Comparison of ENCODE assay signal across 9 cellular contexts in the genomic region with DNA sequence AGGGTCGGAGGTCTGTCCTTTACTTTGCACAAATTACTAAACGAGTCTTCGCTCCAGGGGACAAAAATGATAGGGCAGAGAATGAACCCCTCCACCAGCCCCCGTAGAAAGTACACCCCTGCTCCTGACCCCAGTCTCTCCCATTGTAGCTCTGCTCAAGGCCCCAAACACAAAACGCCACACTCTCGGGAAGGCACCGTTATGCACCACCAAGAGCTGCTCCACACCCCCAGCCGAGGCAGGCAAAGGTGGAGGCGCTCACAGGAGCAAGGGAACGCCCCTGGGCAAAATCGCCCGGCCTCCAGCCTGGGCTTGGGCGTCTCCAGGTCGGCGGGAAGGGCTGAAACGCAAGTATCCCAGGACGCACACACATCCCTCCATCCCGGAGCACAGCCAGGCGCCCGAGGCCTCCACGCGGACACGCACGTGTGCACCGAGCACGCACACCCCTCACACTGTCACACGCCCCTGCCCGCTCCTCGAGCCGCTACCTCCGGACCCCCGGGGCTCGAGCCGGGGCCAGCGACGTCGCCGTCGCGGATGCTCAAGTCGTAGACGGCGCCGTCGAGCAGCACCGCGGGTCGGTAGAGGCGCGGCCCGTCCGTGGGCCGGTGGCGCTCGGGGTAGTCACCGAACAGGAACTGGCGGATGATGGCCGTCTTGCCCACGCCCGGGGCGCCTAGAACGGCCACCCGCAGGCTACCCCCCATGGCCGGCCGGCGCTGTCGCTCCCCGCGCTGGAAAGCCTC. TPM values are rescaled to one million over a fixed set of nuclear protein-coding genes. Genes with fewer than 3 reads are reported as not detected.
DNase-seq lines count a peak whose midpoint lies in the region; ATAC-seq, FAIRE-seq and TF ChIP-seq lines count a peak whose summit lies in the region.
"Had no signal": no experiment of that assay in that cellular context is flagged by ENCODE, and none has a peak within 500 bp of the region (broad histone marks: within the 10 kb centered on the region; RNA-seq: fewer than 3 reads in every experiment).

No MANE protein-coding gene starts in this region.

- ATAC-seq in GM12878 (no peak), GM19023 (IDR thresholded peaks at IDR 0.05; ENCODE audit: unreplicated experiment) (no peak), HG03571 (IDR thresholded peaks at IDR 0.05; ENCODE audit: unreplicated experiment) (no peak)

- no peaks in the 10 kb centered on the region for H4K20me1 ChIP-seq in GM12878 (ENCODE audit: control insufficient read depth, insufficient read depth)

- no peaks in the 10 kb centered on the region for H3K79me2 ChIP-seq in ACC112 (ENCODE audit: control insufficient read depth, insufficient read depth, low read length, unreplicated experiment)
- H3K79me2 ChIP-seq in GM12878 (ENCODE audit: control insufficient read depth, insufficient read depth, low read length), result no peaks in the 10 kb centered on the region

- TF ChIP-seq CTCF in GM12878 (IDR thresholded peaks at IDR 0.05 in 2 of 3, conservative IDR thresholded peaks at IDR 0.05 in 1 of 3; ENCODE audit: control insufficient read depth in 2 of 3, extremely low read depth in 1 of 3, insufficient read depth in 1 of 3, low read depth in 3 of 3, low read length in 3 of 3), result no peak

- SMC1A ChIA-PET in GM12878 (lab: Charles Lee; ENCODE audit: uncharacterized antibody, unreplicated experiment), result no interaction called here

- TF ChIP-seq EP300 in GM12878 (IDR thresholded peaks at IDR 0.05; ENCODE audit: borderline replicate concordance in 1 of 2, control insufficient read depth in 1 of 2, low read depth in 2 of 2, low read length in 2 of 2), result no peak

- intact Hi-C loops in GM12878 (cut with micrococcal nuclease; ENCODE audit: unreplicated experiment), result no loop called here

- FAIRE-seq in GM12878 (lab: Jason Lieb, UNC), result no peak

- 28% methylated on average over 55 of the region's 69 CpGs for WGBS in GM12878 (ENCODE audit: insufficient coverage, insufficient replicate concordance, low lambda C conversion rate, missing lambda C conversion rate)

- H3K4me3 ChIP-seq in ACC112 (ENCODE audit: low read depth, low read length), result peak overlapping the region; percentile 8; the same call in 1 of the 2 replicates
- H3K4me3 ChIP-seq in HAP-1, result peak overlapping the region; percentile 3
- no peak overlapping the region for H3K4me3 ChIP-seq in GM12878
- H3K4me3 ChIP-seq in muscle layer of duodenum (ENCODE audit: low read depth in 1 of 2, low read length in 2 of 2), result peak overlapping the region; percentile 27 to 54

- H3K36me3 ChIP-seq in ACC112 (ENCODE audit: insufficient read depth, low read length), result no peaks in the 10 kb centered on the region
- no peaks in the 10 kb centered on the region for H3K36me3 ChIP-seq in HAP-1 (replicated peaks)
- no peaks in the 10 kb centered on the region for H3K36me3 ChIP-seq in GM12878 (ENCODE audit: control insufficient read depth in 2 of 2, insufficient read depth in 2 of 2, low read length in 1 of 2)
- H3K36me3 ChIP-seq in muscle layer of duodenum (ENCODE audit: control insufficient read depth in 1 of 2, insufficient read depth in 2 of 2, low read length in 2 of 2), result no peaks in the 10 kb centered on the region

- no peak overlapping the region for H3K9ac ChIP-seq in GM12878 (ENCODE audit: control insufficient read depth, insufficient read depth, low read length)

- POLR2A ChIA-PET in GM12878 (lab: Charles Lee), result interaction anchor here (0.5 kb wide), 1 partner anchor 438 kb away, joined by 3 read pairs; no protein-coding TSS in a partner anchor

- in situ Hi-C loops in HAP-1 (cut with MboI; ENCODE audit: low sequenced_read_pairs) (no loop called here), GM12878 (cut with MboI) (no loop called here)

- DNase-seq in HAP-1 (ENCODE audit: low spot score in 2 of 2), result no peak
- DNase-seq in GM12878 (ENCODE audit: low read depth, low spot score), result no peak
- DNase-seq in activated CD4-positive, CD25-positive, alpha-beta regulatory T cell treated with anti-CD3 and anti-CD28 coated beads, Interleukin-2, amount 50 U/mL, for 72 hours, result no peak
- no peak for DNase-seq in central memory CD4-positive, alpha-beta T cell
- DNase-seq: foreskin fibroblast had no signal

- H3K4me1 ChIP-seq in ACC112 (ENCODE audit: control insufficient read depth, insufficient read depth, low read length, unreplicated experiment) (peaks cover 13% of the 10 kb centered on the region), HAP-1 (no peaks in the 10 kb centered on the region), GM12878 (ENCODE audit: control insufficient read depth, insufficient read depth, low read length) (no peaks in the 10 kb centered on the region), muscle layer of duodenum (ENCODE audit: control insufficient read depth in 1 of 2, insufficient read depth in 2 of 2, low read length in 2 of 2) (peaks cover 6 to 55% of the 10 kb centered on the region in 2 donors)

- TF ChIP-seq RAD21 in GM12878 (IDR thresholded peaks at IDR 0.05; ENCODE audit: insufficient read depth, low read depth, low read length), result no peak

- no peaks in the 10 kb centered on the region for H3K9me3 ChIP-seq in HAP-1
- no peaks in the 10 kb centered on the region for H3K9me3 ChIP-seq in GM12878 (replicated peaks; ENCODE audit: control insufficient read depth, insufficient read depth, low read length)
- no peaks in the 10 kb centered on the region for H3K9me3 ChIP-seq in muscle layer of duodenum (ENCODE audit: control insufficient read depth in 1 of 2, low read length in 2 of 2)

- H3K27ac ChIP-seq in ACC112 (ENCODE audit: low read depth, low read length) (no peak overlapping the region), GM12878 (ENCODE audit: control insufficient read depth, insufficient read depth) (no peak overlapping the region), muscle layer of duodenum (ENCODE audit: low read length) (no peak overlapping the region)

- H3K27me3 ChIP-seq in ACC112 (ENCODE audit: insufficient read depth, low read length), result peaks cover 33% of the 10 kb centered on the region
- peaks cover 11% of the 10 kb centered on the region for H3K27me3 ChIP-seq in HAP-1 (ENCODE audit: low read depth)
- peaks cover 7 to 9% of the 10 kb centered on the region in 2 experiments; a peak in 3 of 4 replicates for H3K27me3 ChIP-seq in GM12878 (replicated peaks in 1 of 2; ENCODE audit: control insufficient read depth in 2 of 2, insufficient read depth in 2 of 2, low read length in 1 of 2)
- H3K27me3 ChIP-seq in muscle layer of duodenum (ENCODE audit: low read depth, low read length), result peaks cover 20% of the 10 kb centered on the region

- no TSS peak for BruUV-seq in GM12878 (replicated peaks; lab: Mats Ljungman, UMichigan)

- CTCF ChIA-PET in GM12878 (lab: Yijun Ruan, JAX), result interaction anchor here (0.5 kb wide), 1 partner anchor 125 kb away, joined by 4 read pairs; no protein-coding TSS in a partner anchor

- TF ChIP-seq POLR2A in GM12878 (IDR thresholded peaks at IDR 0.05; ENCODE audit: low read depth, low read length), result no peak

- H3K4me2 ChIP-seq in GM12878 (ENCODE audit: control insufficient read depth, insufficient read depth), result no peak overlapping the region

- RAD21 ChIA-PET in GM12878 (lab: Charles Lee; ENCODE audit: unreplicated experiment), result no interaction called here

- H2AFZ ChIP-seq in ACC112 (ENCODE audit: low read length, unreplicated experiment), result no peak overlapping the region
- H2AFZ ChIP-seq in GM12878 (ENCODE audit: control insufficient read depth, low read depth, low read length), result no peak overlapping the region

RNA-seq across cellular contexts. Expression of a gene that starts 0.8 kb away (rescaled TPM):
- total RNA-seq in GM12878 (2013; cell fraction: nucleolus; rRNA removed), result not detected in 2 replicates
- total RNA-seq in GM12878 (2014; rRNA removed) (0.27 TPM in 1 of 2 replicates, not detected in the other), GM12878 (2014; rRNA removed; fragmentation: Illumina TruSeq; extraction: Trizol) (not detected in 2 replicates), GM12878 (2021) (0.32 and 0.46 TPM in 2 replicates)
- not detected for polyA plus RNA-seq in GM12878 (2011; ENCODE audit: low read depth)
- polyA plus RNA-seq in GM12878 (2011; rRNA removed) (0.12 TPM in 1 of 2 replicates, not detected in the other), GM12878 (2014; fragmentation: Illumina TruSeq; extraction: Trizol) (not detected in 2 replicates), GM12878 (2014; fragmentation: Nextera tagmentation; extraction: Ambion mirVana) (not detected), GM12878 (2014; rRNA removed) (not detected in 2 replicates), GM12878 (2016; fragmentation: Nextera tagmentation; extraction: Ambion mirVana) (under 1 TPM; 0.17 to 0.24 TPM)
- polyA plus RNA-seq in GM12878 (2011; cell fraction: cytosol; rRNA removed), result 0.10 and 0.33 TPM in 2 replicates
- 0.51 and 0.92 TPM in 2 replicates for polyA plus RNA-seq in GM12878 (2011; cell fraction: nucleus; rRNA removed)
- 0.31 and 0.35 TPM in 2 replicates for polyA plus RNA-seq in GM12878 (2012)
- polyA minus RNA-seq in GM12878 (2011; rRNA and poly(A)+ RNA removed), result not detected in 2 replicates
- not detected in 2 replicates for polyA minus RNA-seq in GM12878 (2011; cell fraction: cytosol; rRNA and poly(A)+ RNA removed)
- not detected in 2 replicates for polyA minus RNA-seq in GM12878 (2011; cell fraction: nucleus; rRNA and poly(A)+ RNA removed)

RNA-seq across cellular contexts. Expression of a gene that starts 8.3 kb away (rescaled TPM):
- total RNA-seq in GM12878 (2013; cell fraction: nucleolus; rRNA removed), result not detected in 2 replicates
- total RNA-seq in GM12878 (2014; rRNA removed) (not detected in 2 replicates), GM12878 (2014; rRNA removed; fragmentation: Illumina TruSeq; extraction: Trizol) (not detected in 2 replicates), GM12878 (2021) (0.13 and 0.43 TPM in 2 replicates)
- not detected for polyA plus RNA-seq in GM12878 (2011; ENCODE audit: low read depth)
- polyA plus RNA-seq in GM12878 (2011; rRNA removed) (not detected in 2 replicates), GM12878 (2014; fragmentation: Illumina TruSeq; extraction: Trizol) (not detected in 2 replicates), GM12878 (2014; fragmentation: Nextera tagmentation; extraction: Ambion mirVana) (not detected), GM12878 (2014; rRNA removed) (0.03 and 0.06 TPM in 2 replicates), GM12878 (2016; fragmentation: Nextera tagmentation; extraction: Ambion mirVana) (not detected)
- 0.07 TPM in 1 of 2 replicates, not detected in the other for polyA plus RNA-seq in GM12878 (2011; cell fraction: cytosol; rRNA removed)
- 0.13 and 0.28 TPM in 2 replicates for polyA plus RNA-seq in GM12878 (2011; cell fraction: nucleus; rRNA removed)
- 0.12 and 0.25 TPM in 2 replicates for polyA plus RNA-seq in GM12878 (2012)
- polyA minus RNA-seq in GM12878 (2011; rRNA and poly(A)+ RNA removed), result not detected in 2 replicates
- not detected in 2 replicates for polyA minus RNA-seq in GM12878 (2011; cell fraction: cytosol; rRNA and poly(A)+ RNA removed)
- not detected in 2 replicates for polyA minus RNA-seq in GM12878 (2011; cell fraction: nucleus; rRNA and poly(A)+ RNA removed)

RNA-seq across cellular contexts. Expression of a gene that starts 46.6 kb away (rescaled TPM):
- 358 and 390 TPM in 2 replicates for total RNA-seq in GM12878 (2013; cell fraction: nucleolus; rRNA removed)
- total RNA-seq in GM12878 (2014; rRNA removed) (339 and 342 TPM in 2 replicates), GM12878 (2014; rRNA removed; fragmentation: Illumina TruSeq; extraction: Trizol) (200 and 209 TPM in 2 replicates), GM12878 (2021) (307 and 325 TPM in 2 replicates)
- 140 TPM for polyA plus RNA-seq in GM12878 (2011; ENCODE audit: low read depth)
- polyA plus RNA-seq in GM12878 (2011; rRNA removed) (233 and 400 TPM in 2 replicates), GM12878 (2014; fragmentation: Illumina TruSeq; extraction: Trizol) (430 and 480 TPM in 2 replicates), GM12878 (2014; fragmentation: Nextera tagmentation; extraction: Ambion mirVana) (100 to 1,000 TPM; 130 to 180 TPM), GM12878 (2014; rRNA removed) (369 and 388 TPM in 2 replicates), GM12878 (2016; fragmentation: Nextera tagmentation; extraction: Ambion mirVana) (100 to 1,000 TPM; 426 to 464 TPM)
- polyA plus RNA-seq in GM12878 (2011; cell fraction: cytosol; rRNA removed), result 486 and 548 TPM in 2 replicates
- polyA plus RNA-seq in GM12878 (2011; cell fraction: nucleus; rRNA removed), result 908 and 919 TPM in 2 replicates
- polyA plus RNA-seq in GM12878 (2012), result 149 and 217 TPM in 2 replicates
- polyA minus RNA-seq in GM12878 (2011; rRNA and poly(A)+ RNA removed), result 345 and 478 TPM in 2 replicates
- polyA minus RNA-seq in GM12878 (2011; cell fraction: cytosol; rRNA and poly(A)+ RNA removed), result 124 and 140 TPM in 2 replicates
- 141 and 185 TPM in 2 replicates for polyA minus RNA-seq in GM12878 (2011; cell fraction: nucleus; rRNA and poly(A)+ RNA removed)

RNA-seq across cellular contexts. Expression of a gene that starts 46.9 kb away (rescaled TPM):
- total RNA-seq in GM12878 (2013; cell fraction: nucleolus; rRNA removed), result 36.7 and 43.7 TPM in 2 replicates
- total RNA-seq in GM12878 (2014; rRNA removed) (30.7 and 37.9 TPM in 2 replicates), GM12878 (2014; rRNA removed; fragmentation: Illumina TruSeq; extraction: Trizol) (10.0 and 11.9 TPM in 2 replicates), GM12878 (2021) (23.1 and 28.4 TPM in 2 replicates)
- 5.3 TPM for polyA plus RNA-seq in GM12878 (2011; ENCODE audit: low read depth)
- polyA plus RNA-seq in GM12878 (2011; rRNA removed) (3.8 and 8.6 TPM in 2 replicates), GM12878 (2014; fragmentation: Illumina TruSeq; extraction: Trizol) (3.9 and 8.1 TPM in 2 replicates), GM12878 (2014; fragmentation: Nextera tagmentation; extraction: Ambion mirVana) (1 to 10 TPM in 1 of 2 experiments, under 1 TPM in 1; 0.27 to 1.2 TPM), GM12878 (2014; rRNA removed) (37.6 and 41.2 TPM in 2 replicates), GM12878 (2016; fragmentation: Nextera tagmentation; extraction: Ambion mirVana) (10 to 100 TPM; 36.9 to 38.7 TPM)
- 14.9 and 23.0 TPM in 2 replicates for polyA plus RNA-seq in GM12878 (2011; cell fraction: cytosol; rRNA removed)
- polyA plus RNA-seq in GM12878 (2011; cell fraction: nucleus; rRNA removed), result 23.5 and 35.8 TPM in 2 replicates
- 13.5 and 16.4 TPM in 2 replicates for polyA plus RNA-seq in GM12878 (2012)
- polyA minus RNA-seq in GM12878 (2011; rRNA and poly(A)+ RNA removed), result 3.6 and 9.5 TPM in 2 replicates
- polyA minus RNA-seq in GM12878 (2011; cell fraction: cytosol; rRNA and poly(A)+ RNA removed), result 2.9 and 6.8 TPM in 2 replicates
- polyA minus RNA-seq in GM12878 (2011; cell fraction: nucleus; rRNA and poly(A)+ RNA removed), result 5.3 and 13.4 TPM in 2 replicates
